1 cellular context compared by ENCODE assay signal in the genomic region with DNA sequence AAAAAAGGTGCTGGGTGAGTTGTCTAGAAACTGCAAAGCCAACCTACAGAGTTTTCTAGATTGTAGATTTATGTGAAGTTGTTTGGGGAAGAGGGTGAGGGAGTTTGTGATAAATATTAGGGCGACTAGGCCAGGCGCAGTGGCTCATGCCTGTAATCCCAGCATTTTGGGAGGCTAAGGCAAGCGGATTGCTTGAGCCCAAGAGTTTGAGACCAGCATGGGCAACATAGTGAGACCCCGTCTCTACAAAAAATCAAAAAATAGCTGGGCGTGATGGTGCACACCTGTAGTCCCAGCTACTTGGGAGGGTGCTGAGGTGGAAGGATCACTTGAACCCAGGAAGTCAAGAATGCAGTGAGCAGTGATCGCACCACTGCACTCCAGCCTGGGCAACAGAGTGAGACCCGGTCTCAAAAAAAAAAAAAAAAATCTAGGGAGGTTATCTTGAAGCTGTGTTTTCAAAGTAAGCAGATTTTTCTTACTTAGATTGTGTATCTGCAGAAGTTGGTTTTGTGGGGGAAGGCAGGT.
TF ChIP-seq lines count a peak whose summit lies in the region.

No MANE protein-coding gene starts in this region.

TF ChIP-seq in GM23338, 12 proteins besides CTCF, POLR2A, EP300 and RAD21 (continued from another document):
- TF ChIP-seq ZNF114 (CRISPR knock-in tag; IDR thresholded peaks at IDR 0.05) (no peak), EZH2phosphoT487 (IDR thresholded peaks at IDR 0.05; ENCODE audit: unreplicated experiment) (no peak), STAT1 (IDR thresholded peaks at IDR 0.05; ENCODE audit: unreplicated experiment) (no peak)
- TF ChIP-seq, protein P1, sequence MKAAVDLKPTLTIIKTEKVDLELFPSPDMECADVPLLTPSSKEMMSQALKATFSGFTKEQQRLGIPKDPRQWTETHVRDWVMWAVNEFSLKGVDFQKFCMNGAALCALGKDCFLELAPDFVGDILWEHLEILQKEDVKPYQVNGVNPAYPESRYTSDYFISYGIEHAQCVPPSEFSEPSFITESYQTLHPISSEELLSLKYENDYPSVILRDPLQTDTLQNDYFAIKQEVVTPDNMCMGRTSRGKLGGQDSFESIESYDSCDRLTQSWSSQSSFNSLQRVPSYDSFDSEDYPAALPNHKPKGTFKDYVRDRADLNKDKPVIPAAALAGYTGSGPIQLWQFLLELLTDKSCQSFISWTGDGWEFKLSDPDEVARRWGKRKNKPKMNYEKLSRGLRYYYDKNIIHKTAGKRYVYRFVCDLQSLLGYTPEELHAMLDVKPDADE (IDR thresholded peaks at IDR 0.05): no peak
- TF ChIP-seq, protein P2, sequence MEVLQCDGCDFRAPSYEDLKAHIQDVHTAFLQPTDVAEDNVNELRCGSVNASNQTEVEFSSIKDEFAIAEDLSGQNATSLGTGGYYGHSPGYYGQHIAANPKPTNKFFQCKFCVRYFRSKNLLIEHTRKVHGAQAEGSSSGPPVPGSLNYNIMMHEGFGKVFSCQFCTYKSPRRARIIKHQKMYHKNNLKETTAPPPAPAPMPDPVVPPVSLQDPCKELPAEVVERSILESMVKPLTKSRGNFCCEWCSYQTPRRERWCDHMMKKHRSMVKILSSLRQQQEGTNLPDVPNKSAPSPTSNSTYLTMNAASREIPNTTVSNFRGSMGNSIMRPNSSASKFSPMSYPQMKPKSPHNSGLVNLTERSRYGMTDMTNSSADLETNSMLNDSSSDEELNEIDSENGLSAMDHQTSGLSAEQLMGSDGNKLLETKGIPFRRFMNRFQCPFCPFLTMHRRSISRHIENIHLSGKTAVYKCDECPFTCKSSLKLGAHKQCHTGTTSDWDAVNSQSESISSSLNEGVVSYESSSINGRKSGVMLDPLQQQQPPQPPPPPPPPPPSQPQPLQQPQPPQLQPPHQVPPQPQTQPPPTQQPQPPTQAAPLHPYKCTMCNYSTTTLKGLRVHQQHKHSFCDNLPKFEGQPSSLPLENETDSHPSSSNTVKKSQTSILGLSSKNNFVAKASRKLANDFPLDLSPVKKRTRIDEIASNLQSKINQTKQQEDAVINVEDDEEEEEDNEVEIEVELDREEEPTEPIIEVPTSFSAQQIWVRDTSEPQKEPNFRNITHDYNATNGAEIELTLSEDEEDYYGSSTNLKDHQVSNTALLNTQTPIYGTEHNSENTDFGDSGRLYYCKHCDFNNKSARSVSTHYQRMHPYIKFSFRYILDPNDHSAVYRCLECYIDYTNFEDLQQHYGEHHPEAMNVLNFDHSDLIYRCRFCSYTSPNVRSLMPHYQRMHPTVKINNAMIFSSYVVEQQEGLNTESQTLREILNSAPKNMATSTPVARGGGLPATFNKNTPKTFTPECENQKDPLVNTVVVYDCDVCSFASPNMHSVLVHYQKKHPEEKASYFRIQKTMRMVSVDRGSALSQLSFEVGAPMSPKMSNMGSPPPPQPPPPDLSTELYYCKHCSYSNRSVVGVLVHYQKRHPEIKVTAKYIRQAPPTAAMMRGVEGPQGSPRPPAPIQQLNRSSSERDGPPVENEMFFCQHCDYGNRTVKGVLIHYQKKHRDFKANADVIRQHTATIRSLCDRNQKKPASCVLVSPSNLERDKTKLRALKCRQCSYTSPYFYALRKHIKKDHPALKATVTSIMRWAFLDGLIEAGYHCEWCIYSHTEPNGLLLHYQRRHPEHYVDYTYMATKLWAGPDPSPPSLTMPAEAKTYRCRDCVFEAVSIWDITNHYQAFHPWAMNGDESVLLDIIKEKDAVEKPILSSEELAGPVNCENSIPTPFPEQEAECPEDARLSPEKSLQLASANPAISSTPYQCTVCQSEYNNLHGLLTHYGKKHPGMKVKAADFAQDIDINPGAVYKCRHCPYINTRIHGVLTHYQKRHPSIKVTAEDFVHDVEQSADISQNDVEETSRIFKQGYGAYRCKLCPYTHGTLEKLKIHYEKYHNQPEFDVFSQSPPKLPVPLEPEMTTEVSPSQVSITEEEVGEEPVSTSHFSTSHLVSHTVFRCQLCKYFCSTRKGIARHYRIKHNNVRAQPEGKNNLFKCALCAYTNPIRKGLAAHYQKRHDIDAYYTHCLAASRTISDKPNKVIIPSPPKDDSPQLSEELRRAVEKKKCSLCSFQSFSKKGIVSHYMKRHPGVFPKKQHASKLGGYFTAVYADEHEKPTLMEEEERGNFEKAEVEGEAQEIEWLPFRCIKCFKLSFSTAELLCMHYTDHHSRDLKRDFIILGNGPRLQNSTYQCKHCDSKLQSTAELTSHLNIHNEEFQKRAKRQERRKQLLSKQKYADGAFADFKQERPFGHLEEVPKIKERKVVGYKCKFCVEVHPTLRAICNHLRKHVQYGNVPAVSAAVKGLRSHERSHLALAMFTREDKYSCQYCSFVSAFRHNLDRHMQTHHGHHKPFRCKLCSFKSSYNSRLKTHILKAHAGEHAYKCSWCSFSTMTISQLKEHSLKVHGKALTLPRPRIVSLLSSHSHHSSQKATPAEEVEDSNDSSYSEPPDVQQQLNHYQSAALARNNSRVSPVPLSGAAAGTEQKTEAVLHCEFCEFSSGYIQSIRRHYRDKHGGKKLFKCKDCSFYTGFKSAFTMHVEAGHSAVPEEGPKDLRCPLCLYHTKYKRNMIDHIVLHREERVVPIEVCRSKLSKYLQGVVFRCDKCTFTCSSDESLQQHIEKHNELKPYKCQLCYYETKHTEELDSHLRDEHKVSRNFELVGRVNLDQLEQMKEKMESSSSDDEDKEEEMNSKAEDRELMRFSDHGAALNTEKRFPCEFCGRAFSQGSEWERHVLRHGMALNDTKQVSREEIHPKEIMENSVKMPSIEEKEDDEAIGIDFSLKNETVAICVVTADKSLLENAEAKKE (CRISPR knock-in tag; IDR thresholded peaks at IDR 0.05): no peak
